In genomic region chr1:193299038-193299437, GRCh38 we compare ENCODE assay signal across 15 cellular contexts.
A peak's percentile ranks its signal among the peaks of the same experiment; 100 is the strongest.
DNase-seq lines count a peak whose midpoint lies in the region; ATAC-seq and TF ChIP-seq lines count a peak whose summit lies in the region.
"Had no signal": no experiment of that assay in that cellular context is flagged by ENCODE, and none has a peak within 500 bp of the region (broad histone marks: within the 10 kb centered on the region; RNA-seq: fewer than 3 reads in every experiment).

No MANE protein-coding gene starts in this region.

- intact Hi-C loops in left cardiac atrium (cut with DNase I), result no loop called here

- TF ChIP-seq CTCF in GM20000 (IDR thresholded peaks at IDR 0.05; ENCODE audit: extremely low read depth, missing control alignments), result no peak

- peak; percentile 56 for ATAC-seq in GM18519 (IDR thresholded peaks at IDR 0.05; ENCODE audit: low FRiP score, unreplicated experiment)
- peak; percentile 74 for ATAC-seq in HG02763 (IDR thresholded peaks at IDR 0.05; ENCODE audit: unreplicated experiment)
- ATAC-seq in HG03439 (IDR thresholded peaks at IDR 0.05; ENCODE audit: unreplicated experiment), result peak; percentile 46
- ATAC-seq in left cardiac atrium, result no peak
- ATAC-seq: effector memory CD8-positive, alpha-beta T cell; left lung; pancreas; stimulated activated effector memory CD8-positive, alpha-beta T cell treated with anti-CD3 and anti-CD28 coated beads, Interleukin-12 subunit alpha, Interleukin-12 subunit beta, amount 100 ng/mL, for 72 hours had no signal

- DNase-seq in GM20000 (ENCODE audit: low spot score) (peak; percentile 8), left cardiac atrium (no peak), NCI-H146 treated with DMSO at 0.1 percent for 48 hours (lab: John Stamatoyannopoulos, UW; ENCODE audit: unreplicated experiment) (no peak), HuH-7.5 (ENCODE audit: low spot score) (no peak), cortex of kidney (lab: John Stamatoyannopoulos, UW) (no peak)
- DNase-seq: effector memory CD8-positive, alpha-beta T cell; left lung; NCI-H1092 treated with DMSO at 0.1 percent for 48 hours; pancreas; SHP77 treated with DMSO at 0.1 percent for 48 hours; small intestine had no signal

Comparison
In these comparisons a context has a peak if more than half of its experiments do, and no peak if none do; other contexts are left out.
1. ATAC-seq: peak in GM18519 (single experiment), HG02763 (single experiment) and HG03439 (single experiment); none in left cardiac atrium (0 of 2).